In genomic region chr7:106812027-106812643, GRCh38 we compare ENCODE assay signal across 1 cellular context.
TF ChIP-seq lines count a peak whose summit lies in the region.

No MANE protein-coding gene starts in this region.

TF ChIP-seq in K562, 482 proteins besides CTCF, POLR2A, EP300 and RAD21 (continued from another document and continues in another):
- TF ChIP-seq CEBPZ (IDR thresholded peaks at IDR 0.05; ENCODE audit: borderline replicate concordance, low read depth, low read length) (no peak), TGIF2 (CRISPR knock-in tag; IDR thresholded peaks at IDR 0.05) (no peak), HCFC1 (IDR thresholded peaks at IDR 0.05; ENCODE audit: low read depth, low read length) (no peak), TSHZ1 (CRISPR knock-in tag; IDR thresholded peaks at IDR 0.05) (no peak), HNRNPL (IDR thresholded peaks at IDR 0.05; ENCODE audit: low read depth, low read length) (no peak), HNRNPK (IDR thresholded peaks at IDR 0.05; ENCODE audit: low read depth, low read length, poor library complexity, severe bottlenecking) (no peak), USF2 (CRISPR knock-in tag; IDR thresholded peaks at IDR 0.05) (no peak), THAP7 (CRISPR knock-in tag; IDR thresholded peaks at IDR 0.05) (no peak; the same call in 1 of the 2 replicates), ADNP (tag; IDR thresholded peaks at IDR 0.05) (no peak), SMAD4 (CRISPR knock-in tag; conservative IDR thresholded peaks at IDR 0.05) (peak; percentile 88), ZSCAN29 (IDR thresholded peaks at IDR 0.05) (no peak), DIDO1 (tag; IDR thresholded peaks at IDR 0.05; ENCODE audit: low read depth) (no peak), ZNF511 (CRISPR knock-in tag; IDR thresholded peaks at IDR 0.05) (peak; percentile 59; the same call in 1 of the 2 replicates), ZNF140 (CRISPR knock-in tag; IDR thresholded peaks at IDR 0.05) (no peak), NFRKB (IDR thresholded peaks at IDR 0.05; ENCODE audit: low read depth) (no peak), FOXK2 (conservative IDR thresholded peaks at IDR 0.05 in 1 of 2, IDR thresholded peaks at IDR 0.05 in 1 of 2; ENCODE audit: low read depth in 2 of 2) (no peak), ZBTB1 (CRISPR knock-in tag; IDR thresholded peaks at IDR 0.05; ENCODE audit: borderline replicate concordance, low read depth) (no peak), HEY1 (CRISPR knock-in tag; IDR thresholded peaks at IDR 0.05; ENCODE audit: borderline replicate concordance) (no peak), NFIX (CRISPR knock-in tag; IDR thresholded peaks at IDR 0.05; ENCODE audit: low read depth) (no peak), NFIC (IDR thresholded peaks at IDR 0.05) (no peak), YBX1 (IDR thresholded peaks at IDR 0.05) (no peak), HNRNPUL1 (IDR thresholded peaks at IDR 0.05; ENCODE audit: low read length) (no peak), ZFP36 (IDR thresholded peaks at IDR 0.05; ENCODE audit: low read depth, low read length, partially characterized antibody) (no peak), ARID3B (CRISPR knock-in tag; IDR thresholded peaks at IDR 0.05; ENCODE audit: borderline replicate concordance) (no peak; the same call in 1 of the 2 replicates), ZNF232 (CRISPR knock-in tag; IDR thresholded peaks at IDR 0.05) (no peak), POLR3A (IDR thresholded peaks at IDR 0.05; ENCODE audit: borderline replicate concordance, extremely low read depth, insufficient read depth, insufficient read length) (no peak), PML (IDR thresholded peaks at IDR 0.05; ENCODE audit: low read length) (no peak), NKRF (IDR thresholded peaks at IDR 0.05; ENCODE audit: borderline replicate concordance) (no peak), NCOA4 (IDR thresholded peaks at IDR 0.05; ENCODE audit: partially characterized antibody) (no peak), PYGO2 (tag; IDR thresholded peaks at IDR 0.05) (peak; percentile 32; the same call in 1 of the 2 replicates), PRMT5 (CRISPR knock-in tag; IDR thresholded peaks at IDR 0.05) (no peak), CHD2 (IDR thresholded peaks at IDR 0.05; ENCODE audit: low read depth, low read length) (no peak), PCBP2 (IDR thresholded peaks at IDR 0.05; ENCODE audit: low read depth, low read length, poor library complexity, severe bottlenecking) (no peak), FIP1L1 (IDR thresholded peaks at IDR 0.05; ENCODE audit: low read depth, low read length, poor library complexity, severe bottlenecking) (no peak), CUX1 (CRISPR knock-in tag; IDR thresholded peaks at IDR 0.05) (no peak), NCOA1 (IDR thresholded peaks at IDR 0.05; ENCODE audit: low read depth) (no peak), ZNF449 (CRISPR knock-in tag; IDR thresholded peaks at IDR 0.05) (no peak), TBP (optimal IDR thresholded peaks at IDR 0.05; ENCODE audit: low read depth, low read length) (no peak), ZBTB5 (IDR thresholded peaks at IDR 0.05) (no peak), BRF1 (IDR thresholded peaks at IDR 0.05; ENCODE audit: borderline replicate concordance, extremely low read depth, insufficient read length) (no peak)
